8 cellular contexts compared by ENCODE assay signal in genomic region chr19:11848594-11849263, GRCh38.
A peak's percentile ranks its signal among the peaks of the same experiment; 100 is the strongest.
DNase-seq lines count a peak whose midpoint lies in the region; ATAC-seq and TF ChIP-seq lines count a peak whose summit lies in the region.

ZNF439 (plus strand) TSS chr19:11848726; CDS start chr19:11848868, 142 bp downstream.

- H3K4me3 ChIP-seq in brain microvascular endothelial cell (ENCODE audit: low read depth, low read length): peak within 1 kb of the TSS; percentile 67
- H3K4me3 ChIP-seq in skin epidermis: peak within 1 kb of the TSS; percentile 51 to 74 (median 61)

- TF ChIP-seq CTCF in VCaP (conservative IDR thresholded peaks at IDR 0.05) (no peak), brain microvascular endothelial cell (IDR thresholded peaks at IDR 0.05; ENCODE audit: low read depth, low read length, missing control alignments) (no peak)

- no peaks in the 10 kb centered on the region for H3K36me3 ChIP-seq in brain microvascular endothelial cell (replicated peaks)

- peak; percentile 82 for ATAC-seq in GM21786 (IDR thresholded peaks at IDR 0.05; ENCODE audit: unreplicated experiment)
- no peak for ATAC-seq in HG02938 (IDR thresholded peaks at IDR 0.05; ENCODE audit: unreplicated experiment)

- H3K27me3 ChIP-seq in brain microvascular endothelial cell (replicated peaks): no peaks in the 10 kb centered on the region

- peak; percentile 96 for DNase-seq in COLO668 (lab: John Stamatoyannopoulos, UW; ENCODE audit: unreplicated experiment)
- DNase-seq in NCI-H1930 (lab: John Stamatoyannopoulos, UW): peak; percentile 65 to 75
- DNase-seq in brain microvascular endothelial cell: peak; percentile 67
- DNase-seq in iPS-NIHi11 (ENCODE audit: low spot score): peak; percentile 83

- H3K27ac ChIP-seq in VCaP (peak within 1 kb of the TSS; percentile 77), brain microvascular endothelial cell (no peak within 1 kb of the TSS), skin epidermis (peak within 1 kb of the TSS in 18 of 21 experiments; percentile 2 to 81 (median 62))

- in situ Hi-C loops in brain microvascular endothelial cell (cut with HindIII; ENCODE audit: low pct_ligation_motif_present, low sequenced_read_pairs): no loop called here
